In genomic region chr20:34060970-34061369, GRCh38 we compare ENCODE assay signal across 19 cellular contexts. TPM values are rescaled to one million over a fixed set of nuclear protein-coding genes. Genes with fewer than 3 reads are reported as not detected.
DNase-seq lines count a peak whose midpoint lies in the region; ATAC-seq and TF ChIP-seq lines count a peak whose summit lies in the region.
"Had no signal": no experiment of that assay in that cellular context is flagged by ENCODE, and none has a peak within 500 bp of the region (broad histone marks: within the 10 kb centered on the region; RNA-seq: fewer than 3 reads in every experiment).

No MANE protein-coding gene starts in this region.

- TF ChIP-seq CTCF in CD8-positive, alpha-beta T cell (IDR thresholded peaks at IDR 0.05), result no peak
- TF ChIP-seq CTCF in progenitor cell of endocrine pancreas (IDR thresholded peaks at IDR 0.05; ENCODE audit: unreplicated experiment), result no peak

- peak overlapping the region; percentile 81 for H3K27ac Mint-ChIP-seq in activated T-cell treated with anti-CD3 and anti-CD28 coated beads, Interleukin-2, amount 50 U/mL, for 24 hours
- H3K27ac Mint-ChIP-seq in CD8-positive, alpha-beta T cell, result peak overlapping the region; percentile 66
- H3K27ac Mint-ChIP-seq in memory B cell (peak overlapping the region; percentile 56), progenitor cell of endocrine pancreas (peak overlapping the region; percentile 65)

- no peaks in the 10 kb centered on the region for H3K27me3 Mint-ChIP-seq in activated T-cell treated with anti-CD3 and anti-CD28 coated beads, Interleukin-2, amount 50 U/mL, for 24 hours
- no peaks in the 10 kb centered on the region for H3K27me3 Mint-ChIP-seq in CD8-positive, alpha-beta T cell (ENCODE audit: low read depth)
- H3K27me3 Mint-ChIP-seq in memory B cell (no peaks in the 10 kb centered on the region), progenitor cell of endocrine pancreas (no peaks in the 10 kb centered on the region)

- CTCF ChIA-PET in CD8-positive, alpha-beta T cell (lab: Charles Lee), result interaction anchor here (1.5 kb wide), 1 partner anchor 8 kb away, joined by 7 read pairs; no protein-coding TSS in a partner anchor

- no peak for DNase-seq in activated T-cell treated with anti-CD3 and anti-CD28 coated beads, Interleukin-2, amount 50 U/mL, for 24 hours
- no peak for DNase-seq in activated T-cell treated with anti-CD3 and anti-CD28 coated beads, Interleukin-2, amount 50 U/mL, for 1 hour
- no peak for DNase-seq in CD8-positive, alpha-beta T cell
- no peak for DNase-seq in memory B cell (ENCODE audit: low spot score in 2 of 2)
- DNase-seq in progenitor cell of endocrine pancreas (ENCODE audit: low spot score, unreplicated experiment), result no peak
- DNase-seq: DMS79 treated with DMSO at 0.1 percent for 48 hours, GDM1, HFFc6, KBM-7, NCI-H1092 treated with DMSO at 0.1 percent for 48 hours, NCI-H1694 treated with DMSO at 0.1 percent for 48 hours, NCI-H345, NCI-H526 treated with DMSO at 0.1 percent for 48 hours, OCI-M1, RPMI8226 had no signal

- H3K4me3 ChIP-seq in CD8-positive, alpha-beta T cell (ENCODE audit: low read depth, low read length), result no peak overlapping the region
- H3K4me3 ChIP-seq: A549 had no signal

- no peaks in the 10 kb centered on the region for H3K36me3 ChIP-seq in CD8-positive, alpha-beta T cell (ENCODE audit: insufficient read depth, low read length)

- no peaks in the 10 kb centered on the region for H3K9me3 Mint-ChIP-seq in activated T-cell treated with anti-CD3 and anti-CD28 coated beads, Interleukin-2, amount 50 U/mL, for 24 hours
- H3K9me3 Mint-ChIP-seq in CD8-positive, alpha-beta T cell, result no peaks in the 10 kb centered on the region
- no peaks in the 10 kb centered on the region for H3K9me3 Mint-ChIP-seq in memory B cell
- no peaks in the 10 kb centered on the region for H3K9me3 Mint-ChIP-seq in progenitor cell of endocrine pancreas (ENCODE audit: low read depth)
- H3K9me3 Mint-ChIP-seq: CD14-positive monocyte, HFFc6 had no signal

- no peak overlapping the region for H3K27ac ChIP-seq in CD8-positive, alpha-beta T cell (ENCODE audit: low read depth, low read length)
- H3K27ac ChIP-seq: A549 had no signal

- peaks cover 86% of the 10 kb centered on the region for H3K4me1 Mint-ChIP-seq in activated T-cell treated with anti-CD3 and anti-CD28 coated beads, Interleukin-2, amount 50 U/mL, for 24 hours (ENCODE audit: low read depth)
- H3K4me1 Mint-ChIP-seq in CD8-positive, alpha-beta T cell (ENCODE audit: low read depth), result peaks cover 80% of the 10 kb centered on the region
- H3K4me1 Mint-ChIP-seq in memory B cell (peaks cover 41% of the 10 kb centered on the region), progenitor cell of endocrine pancreas (ENCODE audit: low read depth) (peaks cover 11% of the 10 kb centered on the region)

- H3K9me3 ChIP-seq in CD8-positive, alpha-beta T cell (ENCODE audit: low read length), result no peaks in the 10 kb centered on the region
- H3K9me3 ChIP-seq: A549 had no signal

- no peak for ATAC-seq in CD8-positive, alpha-beta T cell
- ATAC-seq in memory B cell (ENCODE audit: low read depth), result no peak
- no peak for ATAC-seq in GM21529 (IDR thresholded peaks at IDR 0.05; ENCODE audit: unreplicated experiment)
- ATAC-seq in HG03439 (IDR thresholded peaks at IDR 0.05; ENCODE audit: unreplicated experiment), result no peak
- ATAC-seq: A549 had no signal

- no peak overlapping the region for H3K4me3 Mint-ChIP-seq in activated T-cell treated with anti-CD3 and anti-CD28 coated beads, Interleukin-2, amount 50 U/mL, for 24 hours
- H3K4me3 Mint-ChIP-seq in CD8-positive, alpha-beta T cell, result no peak overlapping the region
- H3K4me3 Mint-ChIP-seq in memory B cell, result no peak overlapping the region
- no peak overlapping the region for H3K4me3 Mint-ChIP-seq in progenitor cell of endocrine pancreas (ENCODE audit: low read depth)
- H3K4me3 Mint-ChIP-seq: CD14-positive monocyte, HFFc6 had no signal

- H3K4me1 ChIP-seq in CD8-positive, alpha-beta T cell (ENCODE audit: insufficient read depth, low read length), result peaks cover 27% of the 10 kb centered on the region

- POLR2A ChIA-PET in CD8-positive, alpha-beta T cell (lab: Charles Lee), result no interaction called here

- H3K27me3 ChIP-seq in CD8-positive, alpha-beta T cell (ENCODE audit: insufficient read depth, low read length), result no peaks in the 10 kb centered on the region

- H3K36me3 Mint-ChIP-seq in activated T-cell treated with anti-CD3 and anti-CD28 coated beads, Interleukin-2, amount 50 U/mL, for 24 hours (ENCODE audit: low read depth), result peaks cover 63% of the 10 kb centered on the region
- peaks cover 42% of the 10 kb centered on the region for H3K36me3 Mint-ChIP-seq in CD8-positive, alpha-beta T cell
- H3K36me3 Mint-ChIP-seq in memory B cell (peaks cover 8% of the 10 kb centered on the region), progenitor cell of endocrine pancreas (ENCODE audit: insufficient read depth) (peaks cover 2% of the 10 kb centered on the region)

- intact Hi-C loops in CD8-positive, alpha-beta T cell (cut with DNase I, micrococcal nuclease), result no loop called here

RNA-seq across cellular contexts. Expression of gene EIF2S2, which starts 51.1 kb away (rescaled TPM):
- total RNA-seq in CD8-positive, alpha-beta T cell, result 10 to 100 TPM; 19.4 to 19.6 TPM
- total RNA-seq in progenitor cell of endocrine pancreas, result 84.0 and 89.9 TPM in 2 replicates
